ENCODE assay signal across 1 cellular context in genomic region chr4:94274912-94275311, GRCh38.
TF ChIP-seq lines count a peak whose summit lies in the region.

No MANE protein-coding gene starts in this region.

TF ChIP-seq in WTC11, 78 proteins besides CTCF, POLR2A, EP300 and RAD21 (continued from another document):
- no peak for TF ChIP-seq GRHL2 (CRISPR knock-in tag; IDR thresholded peaks at IDR 0.05; ENCODE audit: insufficient replicate concordance, severe bottlenecking)
- no peak for TF ChIP-seq ZMAT4 (CRISPR knock-in tag; IDR thresholded peaks at IDR 0.05)
- TF ChIP-seq ZNF281 (CRISPR knock-in tag; IDR thresholded peaks at IDR 0.05) = no peak
- TF ChIP-seq CREB1 (CRISPR knock-in tag; IDR thresholded peaks at IDR 0.05) = no peak
- TF ChIP-seq, protein P1, sequence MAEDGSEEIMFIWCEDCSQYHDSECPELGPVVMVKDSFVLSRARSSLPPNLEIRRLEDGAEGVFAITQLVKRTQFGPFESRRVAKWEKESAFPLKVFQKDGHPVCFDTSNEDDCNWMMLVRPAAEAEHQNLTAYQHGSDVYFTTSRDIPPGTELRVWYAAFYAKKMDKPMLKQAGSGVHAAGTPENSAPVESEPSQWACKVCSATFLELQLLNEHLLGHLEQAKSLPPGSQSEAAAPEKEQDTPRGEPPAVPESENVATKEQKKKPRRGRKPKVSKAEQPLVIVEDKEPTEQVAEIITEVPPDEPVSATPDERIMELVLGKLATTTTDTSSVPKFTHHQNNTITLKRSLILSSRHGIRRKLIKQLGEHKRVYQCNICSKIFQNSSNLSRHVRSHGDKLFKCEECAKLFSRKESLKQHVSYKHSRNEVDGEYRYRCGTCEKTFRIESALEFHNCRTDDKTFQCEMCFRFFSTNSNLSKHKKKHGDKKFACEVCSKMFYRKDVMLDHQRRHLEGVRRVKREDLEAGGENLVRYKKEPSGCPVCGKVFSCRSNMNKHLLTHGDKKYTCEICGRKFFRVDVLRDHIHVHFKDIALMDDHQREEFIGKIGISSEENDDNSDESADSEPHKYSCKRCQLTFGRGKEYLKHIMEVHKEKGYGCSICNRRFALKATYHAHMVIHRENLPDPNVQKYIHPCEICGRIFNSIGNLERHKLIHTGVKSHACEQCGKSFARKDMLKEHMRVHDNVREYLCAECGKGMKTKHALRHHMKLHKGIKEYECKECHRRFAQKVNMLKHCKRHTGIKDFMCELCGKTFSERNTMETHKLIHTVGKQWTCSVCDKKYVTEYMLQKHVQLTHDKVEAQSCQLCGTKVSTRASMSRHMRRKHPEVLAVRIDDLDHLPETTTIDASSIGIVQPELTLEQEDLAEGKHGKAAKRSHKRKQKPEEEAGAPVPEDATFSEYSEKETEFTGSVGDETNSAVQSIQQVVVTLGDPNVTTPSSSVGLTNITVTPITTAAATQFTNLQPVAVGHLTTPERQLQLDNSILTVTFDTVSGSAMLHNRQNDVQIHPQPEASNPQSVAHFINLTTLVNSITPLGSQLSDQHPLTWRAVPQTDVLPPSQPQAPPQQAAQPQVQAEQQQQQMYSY (CRISPR knock-in tag; IDR thresholded peaks at IDR 0.05) = no peak
- no peak for TF ChIP-seq ZNF425 (CRISPR knock-in tag; conservative IDR thresholded peaks at IDR 0.05)
- no peak for TF ChIP-seq ZSCAN18 (CRISPR knock-in tag; IDR thresholded peaks at IDR 0.05)
- TF ChIP-seq, protein P2, sequence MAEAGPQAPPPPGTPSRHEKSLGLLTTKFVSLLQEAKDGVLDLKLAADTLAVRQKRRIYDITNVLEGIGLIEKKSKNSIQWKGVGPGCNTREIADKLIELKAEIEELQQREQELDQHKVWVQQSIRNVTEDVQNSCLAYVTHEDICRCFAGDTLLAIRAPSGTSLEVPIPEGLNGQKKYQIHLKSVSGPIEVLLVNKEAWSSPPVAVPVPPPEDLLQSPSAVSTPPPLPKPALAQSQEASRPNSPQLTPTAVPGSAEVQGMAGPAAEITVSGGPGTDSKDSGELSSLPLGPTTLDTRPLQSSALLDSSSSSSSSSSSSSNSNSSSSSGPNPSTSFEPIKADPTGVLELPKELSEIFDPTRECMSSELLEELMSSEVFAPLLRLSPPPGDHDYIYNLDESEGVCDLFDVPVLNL (CRISPR knock-in tag; IDR thresholded peaks at IDR 0.05; ENCODE audit: borderline replicate concordance, low read depth) = no peak
- no peak for TF ChIP-seq TCF7 (CRISPR knock-in tag; IDR thresholded peaks at IDR 0.05; ENCODE audit: low read depth)
- TF ChIP-seq, protein P3, sequence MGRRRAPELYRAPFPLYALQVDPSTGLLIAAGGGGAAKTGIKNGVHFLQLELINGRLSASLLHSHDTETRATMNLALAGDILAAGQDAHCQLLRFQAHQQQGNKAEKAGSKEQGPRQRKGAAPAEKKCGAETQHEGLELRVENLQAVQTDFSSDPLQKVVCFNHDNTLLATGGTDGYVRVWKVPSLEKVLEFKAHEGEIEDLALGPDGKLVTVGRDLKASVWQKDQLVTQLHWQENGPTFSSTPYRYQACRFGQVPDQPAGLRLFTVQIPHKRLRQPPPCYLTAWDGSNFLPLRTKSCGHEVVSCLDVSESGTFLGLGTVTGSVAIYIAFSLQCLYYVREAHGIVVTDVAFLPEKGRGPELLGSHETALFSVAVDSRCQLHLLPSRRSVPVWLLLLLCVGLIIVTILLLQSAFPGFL (CRISPR knock-in tag; IDR thresholded peaks at IDR 0.05; ENCODE audit: borderline replicate concordance) = no peak
- TF ChIP-seq, protein P4, sequence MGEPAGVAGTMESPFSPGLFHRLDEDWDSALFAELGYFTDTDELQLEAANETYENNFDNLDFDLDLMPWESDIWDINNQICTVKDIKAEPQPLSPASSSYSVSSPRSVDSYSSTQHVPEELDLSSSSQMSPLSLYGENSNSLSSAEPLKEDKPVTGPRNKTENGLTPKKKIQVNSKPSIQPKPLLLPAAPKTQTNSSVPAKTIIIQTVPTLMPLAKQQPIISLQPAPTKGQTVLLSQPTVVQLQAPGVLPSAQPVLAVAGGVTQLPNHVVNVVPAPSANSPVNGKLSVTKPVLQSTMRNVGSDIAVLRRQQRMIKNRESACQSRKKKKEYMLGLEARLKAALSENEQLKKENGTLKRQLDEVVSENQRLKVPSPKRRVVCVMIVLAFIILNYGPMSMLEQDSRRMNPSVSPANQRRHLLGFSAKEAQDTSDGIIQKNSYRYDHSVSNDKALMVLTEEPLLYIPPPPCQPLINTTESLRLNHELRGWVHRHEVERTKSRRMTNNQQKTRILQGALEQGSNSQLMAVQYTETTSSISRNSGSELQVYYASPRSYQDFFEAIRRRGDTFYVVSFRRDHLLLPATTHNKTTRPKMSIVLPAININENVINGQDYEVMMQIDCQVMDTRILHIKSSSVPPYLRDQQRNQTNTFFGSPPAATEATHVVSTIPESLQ (CRISPR knock-in tag; IDR thresholded peaks at IDR 0.05) = no peak
- no peak for TF ChIP-seq OVOL2 (CRISPR knock-in tag; IDR thresholded peaks at IDR 0.05; ENCODE audit: borderline replicate concordance)
- no peak for TF ChIP-seq NFE2L1 (CRISPR knock-in tag; IDR thresholded peaks at IDR 0.05)
- no peak for TF ChIP-seq TEAD1 (CRISPR knock-in tag; IDR thresholded peaks at IDR 0.05)
- TF ChIP-seq ELF4 (CRISPR knock-in tag; IDR thresholded peaks at IDR 0.05; ENCODE audit: low read depth) = no peak
TF ChIP-seq in WTC11: peak in this region for 0.
